Comparison of ENCODE assay signal across 6 cellular contexts in the genomic region with DNA sequence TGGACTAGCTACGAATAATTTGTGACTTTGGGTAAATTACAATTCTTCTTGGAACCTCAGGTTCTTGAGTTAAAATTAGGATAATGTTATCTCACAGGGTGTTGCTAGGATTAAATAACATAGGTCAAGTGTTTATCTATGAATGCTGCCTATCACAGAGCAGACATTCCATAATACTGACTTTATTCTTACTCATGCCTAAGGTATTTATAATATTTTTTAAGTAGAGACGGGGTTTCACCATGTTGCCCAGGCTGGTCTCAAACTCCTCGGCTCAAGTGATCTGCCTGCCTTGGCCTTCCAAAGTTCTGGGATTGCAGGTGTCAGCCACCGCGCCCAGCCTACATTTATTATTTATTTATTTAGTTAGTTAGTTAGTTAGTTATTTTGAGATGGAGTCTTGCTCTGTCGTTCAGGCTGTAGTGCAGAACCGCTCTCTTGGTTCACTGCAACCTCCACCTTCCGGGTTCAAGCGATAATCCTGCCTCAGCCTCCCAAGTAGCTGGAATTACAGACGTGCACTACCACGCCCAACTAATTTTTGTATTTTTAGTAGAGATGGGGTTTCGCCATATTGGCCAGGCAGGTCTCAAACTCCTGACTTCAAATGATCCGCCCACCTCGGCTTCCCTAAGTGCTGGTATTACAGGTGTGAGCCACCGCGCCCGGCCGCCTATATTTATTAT. TPM values are rescaled to one million over a fixed set of nuclear protein-coding genes. Genes with fewer than 3 reads are reported as not detected.
DNase-seq lines count a peak whose midpoint lies in the region; ATAC-seq and TF ChIP-seq lines count a peak whose summit lies in the region.

No MANE protein-coding gene starts in this region.

- ATAC-seq in CD8-positive, alpha-beta T cell: no peak
- ATAC-seq in GM18505 (IDR thresholded peaks at IDR 0.05; ENCODE audit: unreplicated experiment): no peak

- no peaks in the 10 kb centered on the region for H3K36me3 ChIP-seq in CD8-positive, alpha-beta T cell (ENCODE audit: insufficient read depth, low read length)
- H3K36me3 ChIP-seq in WERI-Rb-1: no peaks in the 10 kb centered on the region

- peak overlapping the region; percentile 100 for H3K27ac Mint-ChIP-seq in CD8-positive, alpha-beta T cell

- H3K9me3 Mint-ChIP-seq in CD8-positive, alpha-beta T cell: no peaks in the 10 kb centered on the region

- H3K36me3 Mint-ChIP-seq in CD8-positive, alpha-beta T cell: peaks cover 22% of the 10 kb centered on the region

- peak overlapping the region; percentile 100 for H3K4me3 Mint-ChIP-seq in CD8-positive, alpha-beta T cell

- no peaks in the 10 kb centered on the region for H3K9me3 ChIP-seq in CD8-positive, alpha-beta T cell (ENCODE audit: low read length)
- no peaks in the 10 kb centered on the region for H3K9me3 ChIP-seq in WERI-Rb-1 (ENCODE audit: severe bottlenecking)

- H3K4me1 Mint-ChIP-seq in CD8-positive, alpha-beta T cell (ENCODE audit: low read depth): peaks cover 67% of the 10 kb centered on the region

- CTCF ChIA-PET in CD8-positive, alpha-beta T cell (lab: Charles Lee): interaction anchor here (0.7 to 1.4 kb wide), 5 partner anchors 15 to 692 kb away, joined by 3 read pairs; no protein-coding TSS in a partner anchor

- no peaks in the 10 kb centered on the region for H3K27me3 Mint-ChIP-seq in CD8-positive, alpha-beta T cell (ENCODE audit: low read depth)

- no peak for TF ChIP-seq CTCF in CD8-positive, alpha-beta T cell (IDR thresholded peaks at IDR 0.05)
- no peak for TF ChIP-seq CTCF in WERI-Rb-1 (IDR thresholded peaks at IDR 0.05; ENCODE audit: low read depth, low read length)

- POLR2A ChIA-PET in CD8-positive, alpha-beta T cell (lab: Charles Lee): interaction anchor here (1.3 to 1.7 kb wide), 9 partner anchors 8 to 84 kb away, joined by 3 to 10 read pairs (median 4); a partner anchor contains a TSS

- no peaks in the 10 kb centered on the region for H3K27me3 ChIP-seq in CD8-positive, alpha-beta T cell (ENCODE audit: insufficient read depth, low read length)
- H3K27me3 ChIP-seq in WERI-Rb-1 (ENCODE audit: insufficient read depth, low read depth, severe bottlenecking): no peaks in the 10 kb centered on the region

- intact Hi-C loops in CD8-positive, alpha-beta T cell (cut with DNase I, micrococcal nuclease): loop anchor here (1.0 to 10.0 kb wide), 11 partner anchors 21 to 1301 kb away; a partner anchor contains a TSS

- DNase-seq in CD8-positive, alpha-beta T cell: no peak
- DNase-seq in WERI-Rb-1 (no peak), kidney tubule cell (ENCODE audit: low spot score) (peak; percentile 91), NCI-H446 (lab: John Stamatoyannopoulos, UW) (no peak), NCI-H526 (lab: John Stamatoyannopoulos, UW) (no peak)

- TF ChIP-seq POLR2A in GM18505 (IDR thresholded peaks at IDR 0.05; ENCODE audit: borderline replicate concordance, extremely low read depth, insufficient read depth, insufficient read length): no peak

- peak overlapping the region; percentile 88 for H3K4me3 ChIP-seq in CD8-positive, alpha-beta T cell (ENCODE audit: low read depth, low read length)
- H3K4me3 ChIP-seq in WERI-Rb-1 (ENCODE audit: low read depth, low read length): peak overlapping the region; percentile 80

- peak overlapping the region; percentile 79 for H3K27ac ChIP-seq in CD8-positive, alpha-beta T cell (ENCODE audit: low read depth, low read length)
- H3K27ac ChIP-seq in WERI-Rb-1: peak overlapping the region; percentile 83

- H3K4me1 ChIP-seq in CD8-positive, alpha-beta T cell (ENCODE audit: insufficient read depth, low read length): peaks cover 44% of the 10 kb centered on the region

RNA-seq across cellular contexts. Expression of a gene that starts 0.7 kb away (rescaled TPM):
- 10 to 100 TPM; 28.1 to 28.4 TPM for total RNA-seq in CD8-positive, alpha-beta T cell

RNA-seq across cellular contexts. Expression of a gene that starts 3.8 kb away (rescaled TPM):
- 10 to 100 TPM; 30.9 to 39.9 TPM for total RNA-seq in CD8-positive, alpha-beta T cell

RNA-seq across cellular contexts. Expression of a gene that starts 56.9 kb away (rescaled TPM):
- 10 to 100 TPM; 30.0 to 31.1 TPM for total RNA-seq in CD8-positive, alpha-beta T cell

RNA-seq across cellular contexts. Expression of a gene that starts 57.0 kb away (rescaled TPM):
- total RNA-seq in CD8-positive, alpha-beta T cell: 10 to 100 TPM; 33.1 to 39.1 TPM
